In the genomic region with DNA sequence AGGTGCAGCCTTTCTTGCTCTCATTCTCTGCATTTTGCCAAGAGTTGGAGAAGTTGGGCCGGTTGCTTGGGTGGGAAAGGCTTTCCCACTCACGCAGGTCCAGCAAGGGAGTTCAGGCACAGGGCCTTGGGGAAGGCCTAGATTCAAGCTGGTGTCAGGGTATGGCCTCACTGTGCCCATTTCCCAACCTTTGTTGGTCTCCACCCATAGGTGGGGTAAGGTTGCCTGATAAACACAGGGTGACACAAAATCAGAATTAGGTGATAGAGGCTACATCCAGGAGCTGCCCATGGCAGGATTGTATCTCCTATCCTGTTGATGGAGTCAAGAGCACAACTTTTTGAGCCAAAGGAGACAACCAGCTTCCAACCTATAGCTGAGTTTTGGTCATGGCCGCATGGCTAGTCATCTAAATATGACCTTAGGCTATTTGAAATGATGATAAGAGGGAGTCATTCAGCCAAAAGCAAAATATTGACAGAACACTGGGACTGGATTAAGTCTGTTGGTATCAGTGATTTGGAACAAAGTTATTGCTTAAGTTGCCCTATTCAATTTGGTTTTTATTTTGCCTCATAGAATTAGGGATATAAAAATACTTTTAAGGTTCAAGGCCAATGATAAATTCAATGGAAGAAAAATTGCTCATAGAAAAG, we compare ENCODE assay signal across 1 cellular context.
TF ChIP-seq lines count a peak whose summit lies in the region.

No MANE protein-coding gene starts in this region.

TF ChIP-seq in liver, 16 proteins besides CTCF, POLR2A, EP300 and RAD21 (continued from another document):
- no peak for TF ChIP-seq REST (IDR thresholded peaks at IDR 0.05)
- no peak for TF ChIP-seq GABPA (IDR thresholded peaks at IDR 0.05 in 1 of 2, conservative IDR thresholded peaks at IDR 0.05 in 1 of 2)
